In the genomic region with DNA sequence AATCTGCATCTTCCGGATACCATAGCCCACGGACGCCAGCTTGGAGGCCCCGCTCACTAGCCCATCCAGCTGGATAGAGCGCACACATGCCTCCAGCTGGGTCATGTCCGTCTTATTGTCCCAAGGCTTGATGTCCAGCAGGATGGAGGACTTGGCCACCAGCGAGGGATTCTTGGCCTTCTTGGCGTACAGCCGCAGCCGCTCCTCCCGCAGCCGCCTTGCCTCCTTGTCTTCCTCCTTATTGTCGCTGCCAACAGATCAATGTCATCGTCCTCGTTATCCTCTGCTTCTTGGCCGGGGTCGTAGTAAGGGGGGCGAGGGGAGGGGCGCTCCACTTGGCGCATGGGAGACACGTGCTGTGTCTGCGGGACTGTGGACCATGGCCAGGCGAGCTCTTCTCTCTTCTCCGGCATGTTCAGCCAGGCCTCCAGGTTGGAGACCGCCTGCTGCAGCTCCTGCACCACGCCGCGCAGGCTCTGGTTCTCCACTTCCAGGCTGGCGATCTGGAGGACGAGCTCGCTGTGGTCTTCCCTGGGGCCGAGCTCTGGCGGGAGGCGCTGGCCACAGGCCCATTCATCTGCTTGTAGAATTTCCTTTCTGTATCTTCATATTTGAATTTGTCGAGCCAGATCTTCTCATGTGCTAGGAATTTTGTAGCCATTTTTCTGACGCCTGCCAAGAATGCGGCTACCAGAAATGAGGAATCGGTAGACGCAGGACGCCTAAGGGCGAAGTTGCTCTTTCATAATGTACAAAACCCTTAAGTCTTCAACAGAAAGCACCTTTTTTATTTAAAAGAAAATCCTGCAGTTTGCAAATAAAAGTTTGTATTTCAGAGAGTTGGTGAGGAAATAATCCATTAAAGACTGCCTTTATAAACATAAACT, we compare ENCODE assay signal across 21 cellular contexts.
"Had no signal": no experiment of that assay in that cellular context is flagged by ENCODE, and none has a peak within 500 bp of the region (broad histone marks: within the 10 kb centered on the region; RNA-seq: fewer than 3 reads in every experiment).

No MANE protein-coding gene starts in this region.

- H3K36me3 Mint-ChIP-seq: activated CD8-positive, alpha-beta memory T cell treated with anti-CD3 and anti-CD28 coated beads, Interleukin-2, amount 10 ng/mL, durations not matched to agents 7 days and 5 days; brain; naive B cell had no signal

- H3K4me1 ChIP-seq: esophagus muscularis mucosa, thyroid gland had no signal

- H3K4me3 Mint-ChIP-seq: activated CD4-positive, alpha-beta T cell treated with anti-CD3 and anti-CD28 coated beads, Interleukin-2, amount 10 ng/mL, durations not matched to agents 7 days and 5 days; activated CD8-positive, alpha-beta memory T cell treated with anti-CD3 and anti-CD28 coated beads, Interleukin-2, amount 10 ng/mL, durations not matched to agents 7 days and 5 days; activated CD8-positive, alpha-beta T cell treated with anti-CD3 and anti-CD28 coated beads for 36 hours; activated naive CD8-positive, alpha-beta T cell treated with anti-CD3 and anti-CD28 coated beads, Interleukin-2, amount 50 U/mL, for 24 hours; naive B cell; stimulated activated naive CD8-positive, alpha-beta T cell treated with anti-CD3 and anti-CD28 coated beads, Interleukin-15, Interleukin-2, amounts not matched to agents 100 ng/mL and 50 ng/mL, for 24 hours; T-helper 2 cell treated with Interferon-gamma antibody and Interleukin-4, amounts not matched to agents 5 μg/mL and 100 μg/mL, for 36 hours had no signal

- H3K36me3 ChIP-seq: esophagus muscularis mucosa, thyroid gland had no signal

- FAIRE-seq: colon had no signal

- H3K9me3 ChIP-seq: esophagus muscularis mucosa, thyroid gland had no signal

- H3K4me3 ChIP-seq: esophagus muscularis mucosa, SK-N-MC, thyroid gland had no signal

- H3K27me3 ChIP-seq: esophagus muscularis mucosa, thyroid gland had no signal

- H3K27ac ChIP-seq: esophagus muscularis mucosa, SK-N-MC, thyroid gland, VCaP had no signal

- H3K27me3 Mint-ChIP-seq: brain had no signal

- H3K27ac Mint-ChIP-seq: activated CD4-positive, alpha-beta T cell treated with anti-CD3 and anti-CD28 coated beads, Interleukin-2, amount 10 ng/mL, durations not matched to agents 7 days and 5 days; activated CD8-positive, alpha-beta memory T cell treated with anti-CD3 and anti-CD28 coated beads, Interleukin-2, amount 10 ng/mL, durations not matched to agents 7 days and 5 days; activated CD8-positive, alpha-beta T cell treated with anti-CD3 and anti-CD28 coated beads for 36 hours; activated naive CD8-positive, alpha-beta T cell treated with anti-CD3 and anti-CD28 coated beads, Interleukin-2, amount 50 U/mL, for 24 hours; brain; naive B cell; stimulated activated naive CD8-positive, alpha-beta T cell treated with anti-CD3 and anti-CD28 coated beads, Interleukin-15, Interleukin-2, amounts not matched to agents 100 ng/mL and 50 ng/mL, for 24 hours; T-helper 2 cell treated with Interferon-gamma antibody and Interleukin-4, amounts not matched to agents 5 μg/mL and 100 μg/mL, for 36 hours had no signal

- DNase-seq: activated CD4-positive, alpha-beta T cell treated with anti-CD3 and anti-CD28 coated beads, Interleukin-2, amount 10 ng/mL, durations not matched to agents 7 days and 5 days; activated CD4-positive, CD25-positive, alpha-beta regulatory T cell treated with anti-CD3 and anti-CD28 coated beads, Interleukin-2, amount 50 U/mL, for 72 hours; activated CD8-positive, alpha-beta memory T cell treated with anti-CD3 and anti-CD28 coated beads, Interleukin-2, amount 10 ng/mL, durations not matched to agents 7 days and 5 days; activated CD8-positive, alpha-beta T cell treated with anti-CD3 and anti-CD28 coated beads for 36 hours; activated gamma-delta T cell; activated naive CD4-positive, alpha-beta T cell treated with anti-CD3 and anti-CD28 coated beads, Interleukin-2, amount 50 U/mL, for 16 hours; activated naive CD8-positive, alpha-beta T cell treated with anti-CD3 and anti-CD28 coated beads, Interleukin-2, amount 50 U/mL, for 24 hours; activated T-cell treated with anti-CD3 and anti-CD28 coated beads for 4 hours; anterior cingulate cortex; central memory CD4-positive, alpha-beta T cell; mesendoderm; naive B cell; stimulated activated CD4-positive, alpha-beta T cell treated with anti-CD3 and anti-CD28 coated beads, Interleukin-4, amount 100 ng/mL, for 4 hours; thyroid gland had no signal

- ATAC-seq: activated CD8-positive, alpha-beta memory T cell treated with anti-CD3 and anti-CD28 coated beads, Interleukin-2, amount 10 ng/mL, durations not matched to agents 7 days and 5 days; activated CD8-positive, alpha-beta T cell treated with anti-CD3 and anti-CD28 coated beads for 36 hours; activated naive CD8-positive, alpha-beta T cell treated with anti-CD3 and anti-CD28 coated beads, Interleukin-2, amount 50 U/mL, for 24 hours had no signal

- H3K4me1 Mint-ChIP-seq: brain, naive B cell had no signal
